8 cellular contexts compared by ENCODE assay signal in genomic region chr5:134003064-134003956, GRCh38. TPM values are rescaled to one million over a fixed set of nuclear protein-coding genes. Genes with fewer than 3 reads are reported as not detected.
DNase-seq lines count a peak whose midpoint lies in the region; ATAC-seq, FAIRE-seq and TF ChIP-seq lines count a peak whose summit lies in the region.

No MANE protein-coding gene starts in this region.

- TF ChIP-seq CTCF in HFF-Myc (IDR thresholded peaks at IDR 0.05; ENCODE audit: low read depth, low read length, missing control alignments) (no peak), WTC11 (IDR thresholded peaks at IDR 0.05) (no peak), endothelial cell of umbilical vein (IDR thresholded peaks at IDR 0.05; ENCODE audit: extremely low read depth in 1 of 2, insufficient read depth in 1 of 2, low read depth in 1 of 2, low read length in 2 of 2) (no peak), ovary (IDR thresholded peaks at IDR 0.05) (no peak)

- peak overlapping the region; percentile 95 for H3K9ac ChIP-seq in endothelial cell of umbilical vein (replicated peaks; ENCODE audit: extremely low read depth, insufficient read depth, low read length)

- peak overlapping the region; percentile 96 to 99 (median 98) for H3K27ac Mint-ChIP-seq in CD4-positive, alpha-beta memory T cell
- H3K27ac Mint-ChIP-seq in WTC11, result peak overlapping the region; percentile 84

- POLR2A ChIA-PET in CD4-positive, alpha-beta memory T cell (lab: Charles Lee; ENCODE audit: partially characterized antibody), result interaction anchor here (1.0 to 4.8 kb wide), 13 partner anchors 8 to 369 kb away, joined by 3 to 22 read pairs (median 6); partner anchors contain the start of genes C5orf15, PPP2CA and UBE2B
- POLR2A ChIA-PET in WTC11 (lab: Charles Lee), result interaction anchor here (1.1 kb wide), 1 partner anchor 34 kb away, joined by 4 read pairs; no protein-coding TSS in a partner anchor
- POLR2A ChIA-PET in endothelial cell of umbilical vein (lab: Charles Lee), result interaction anchor here (1.1 kb wide), 1 partner anchor 12 kb away, joined by 3 read pairs; no protein-coding TSS in a partner anchor

- peak; percentile 68 for FAIRE-seq in endothelial cell of umbilical vein (lab: Jason Lieb, UNC)

- intact Hi-C loops in CD4-positive, alpha-beta memory T cell (cut with micrococcal nuclease), result loop anchor here (10.0 kb wide), 3 partner anchors 631 to 901 kb away; partner anchors contain the start of genes CAMLG, PCBD2 and SAR1B
- intact Hi-C loops in endothelial cell of umbilical vein (cut with micrococcal nuclease) (no loop called here), ovary (cut with DNase I) (no loop called here)

- H3K36me3 Mint-ChIP-seq in CD4-positive, alpha-beta memory T cell, result peaks cover 0 to 19% of the 10 kb centered on the region in 2 donors
- peaks cover 12% of the 10 kb centered on the region for H3K36me3 Mint-ChIP-seq in WTC11

- peaks cover 55% of the 10 kb centered on the region for H3K4me1 ChIP-seq in CD4-positive, alpha-beta memory T cell (ENCODE audit: insufficient read depth, low read length)
- H3K4me1 ChIP-seq in endothelial cell of umbilical vein (ENCODE audit: control insufficient read depth, extremely low read depth, insufficient read depth, low read length) (peaks cover 21% of the 10 kb centered on the region), ovary (ENCODE audit: insufficient read depth) (peaks cover 16% of the 10 kb centered on the region)

- peak overlapping the region; percentile 92 for H3K4me2 ChIP-seq in endothelial cell of umbilical vein (ENCODE audit: insufficient read depth, low read length)

- H3K27ac ChIP-seq in CD4-positive, alpha-beta memory T cell (ENCODE audit: low read depth, low read length), result peak overlapping the region; percentile 96
- peak overlapping the region; percentile 93 for H3K27ac ChIP-seq in endothelial cell of umbilical vein (ENCODE audit: insufficient read depth, low read depth, low read length)
- H3K27ac ChIP-seq in ovary, result peak overlapping the region; percentile 99 to 100

- H3K4me3 ChIP-seq in CD4-positive, alpha-beta memory T cell (ENCODE audit: low read length in 2 of 2), result peak overlapping the region; percentile 61 to 62
- peak overlapping the region; percentile 56 for H3K4me3 ChIP-seq in HFF-Myc (replicated peaks; ENCODE audit: low read depth, low read length)
- H3K4me3 ChIP-seq in endothelial cell of umbilical vein (replicated peaks in 1 of 3; ENCODE audit: insufficient read depth in 1 of 3, low read depth in 1 of 3, low read length in 3 of 3), result peak overlapping the region; percentile 48 to 95 (median 95)
- peak overlapping the region; percentile 69 for H3K4me3 ChIP-seq in ovary

- no peaks in the 10 kb centered on the region for H3K9me3 ChIP-seq in CD4-positive, alpha-beta memory T cell (ENCODE audit: control insufficient read depth in 1 of 2, low read length in 2 of 2)
- H3K9me3 ChIP-seq in endothelial cell of umbilical vein (replicated peaks; ENCODE audit: control insufficient read depth, insufficient read depth, low read length) (no peaks in the 10 kb centered on the region), ovary (no peaks in the 10 kb centered on the region)

- BruUV-seq in endothelial cell of umbilical vein (replicated peaks; lab: Mats Ljungman, UMichigan), result TSS peak; percentile 46

- ATAC-seq in WTC11, result no peak

- H4K20me1 ChIP-seq in endothelial cell of umbilical vein (replicated peaks; ENCODE audit: control insufficient read depth, extremely low read depth, insufficient read depth, low read length), result no peaks in the 10 kb centered on the region

- H3K4me3 Mint-ChIP-seq in CD4-positive, alpha-beta memory T cell, result peak overlapping the region; percentile 89 to 99 (median 93)
- peak overlapping the region; percentile 90 for H3K4me3 Mint-ChIP-seq in WTC11

- no peaks in the 10 kb centered on the region for H3K27me3 Mint-ChIP-seq in CD4-positive, alpha-beta memory T cell
- no peaks in the 10 kb centered on the region for H3K27me3 Mint-ChIP-seq in WTC11 (ENCODE audit: low read depth)

- no peaks in the 10 kb centered on the region for H3K27me3 ChIP-seq in CD4-positive, alpha-beta memory T cell (ENCODE audit: insufficient read depth, low read length)
- no peaks in the 10 kb centered on the region for H3K27me3 ChIP-seq in endothelial cell of umbilical vein (ENCODE audit: control insufficient read depth in 2 of 2, insufficient read depth in 2 of 2, low read length in 2 of 2)
- no peaks in the 10 kb centered on the region for H3K27me3 ChIP-seq in ovary

- CTCF ChIA-PET in CD4-positive, alpha-beta memory T cell (lab: Charles Lee; ENCODE audit: partially characterized antibody), result interaction anchor here (0.6 to 1.6 kb wide), 2 partner anchors 10 to 23 kb away, joined by 3 to 4 read pairs; no protein-coding TSS in a partner anchor
- CTCF ChIA-PET in WTC11 (lab: Charles Lee) (interaction anchor here (1.0 to 5.4 kb wide), 4 partner anchors 23 to 137 kb away, joined by 3 to 18 read pairs (median 6); partner anchors contain the start of gene TCF7), endothelial cell of umbilical vein (lab: Charles Lee) (interaction anchor here (0.6 to 3.0 kb wide), 6 partner anchors 10 to 36 kb away, joined by 3 to 43 read pairs (median 4); no protein-coding TSS in a partner anchor)

- no peak overlapping the region for H2AFZ ChIP-seq in endothelial cell of umbilical vein (ENCODE audit: low read depth, low read length)

- dilution Hi-C loops in endothelial cell of umbilical vein (cut with MboI; ENCODE audit: extremely low pct_ligation_motif_present, low sequenced_read_pairs), result no loop called here

- 6 to 12% (median 8%) methylated on average over 18 of the region's 18 CpGs for WGBS in ovary, 3 donors

- H3K9me1 ChIP-seq in endothelial cell of umbilical vein (replicated peaks; ENCODE audit: control insufficient read depth, extremely low read depth, insufficient read depth, low read length), result no peaks in the 10 kb centered on the region

- no peak for TF ChIP-seq POLR2A in endothelial cell of umbilical vein (IDR thresholded peaks at IDR 0.05; ENCODE audit: low read depth, low read length)
- no peak for TF ChIP-seq POLR2A in ovary (IDR thresholded peaks at IDR 0.05)

- peaks cover 69% of the 10 kb centered on the region for H3K79me2 ChIP-seq in endothelial cell of umbilical vein (ENCODE audit: control insufficient read depth, insufficient read depth, low read length)

- no peak for TF ChIP-seq EP300 in ovary (IDR thresholded peaks at IDR 0.05)

- DNase-seq in CD4-positive, alpha-beta memory T cell, result peak in 3 of 5 donors; percentile 27 to 72 (median 49)
- DNase-seq in HFF-Myc (ENCODE audit: extremely low read depth, low read depth) (no peak), WTC11 (ENCODE audit: low spot score) (no peak), endothelial cell of umbilical vein (ENCODE audit: low read depth, low spot score) (no peak), ovary (peak in 1 of 5 donors; percentile 25), SW 1271 (lab: John Stamatoyannopoulos, UW) (no peak), cortex of kidney (lab: John Stamatoyannopoulos, UW) (no peak), COR-L47 (lab: John Stamatoyannopoulos, UW) (no peak)

- peaks cover 4% of the 10 kb centered on the region for H3K36me3 ChIP-seq in CD4-positive, alpha-beta memory T cell (ENCODE audit: insufficient read depth, low read length)
- H3K36me3 ChIP-seq in endothelial cell of umbilical vein (ENCODE audit: control insufficient read depth in 2 of 2, extremely low read depth in 1 of 2, insufficient read depth in 2 of 2, low read length in 2 of 2) (peaks cover 0 to 7% of the 10 kb centered on the region in 2 experiments), ovary (no peaks in the 10 kb centered on the region)

- peaks cover 33 to 61% (median 48%) of the 10 kb centered on the region in 4 donors for H3K4me1 Mint-ChIP-seq in CD4-positive, alpha-beta memory T cell
- peaks cover 59% of the 10 kb centered on the region for H3K4me1 Mint-ChIP-seq in WTC11

- H3K9me3 Mint-ChIP-seq in CD4-positive, alpha-beta memory T cell, result no peaks in the 10 kb centered on the region
- no peaks in the 10 kb centered on the region for H3K9me3 Mint-ChIP-seq in WTC11

TF ChIP-seq in endothelial cell of umbilical vein, 7 proteins besides CTCF, POLR2A, EP300 and RAD21:
- no peak for TF ChIP-seq JUN (IDR thresholded peaks at IDR 0.05; ENCODE audit: borderline replicate concordance, insufficient read depth, insufficient read length, low read depth)
- TF ChIP-seq MYC (IDR thresholded peaks at IDR 0.05; ENCODE audit: low read depth, low read length), result peak; percentile 45

RNA-seq across cellular contexts. Expression of gene VDAC1, which starts 1.5 kb away (rescaled TPM):
- 10 to 100 TPM; 45.1 to 46.4 TPM for total RNA-seq in CD4-positive, alpha-beta memory T cell
- 100 to 1,000 TPM; 100 to 103 TPM for polyA plus RNA-seq in CD4-positive, alpha-beta memory T cell
- total RNA-seq in WTC11 (2021) (266 to 274 TPM (median 268 TPM) in 3 replicates), endothelial cell of umbilical vein (247 and 253 TPM in 2 replicates), ovary (10 to 100 TPM; 41.1 to 95.1 (median 89.9) TPM)
- polyA plus RNA-seq in endothelial cell of umbilical vein (82.8 and 116 TPM in 2 replicates), ovary (100 to 1,000 TPM in 1 of 2 donors, 10 to 100 TPM in 1; 50.0 to 171 TPM)
- 186 and 212 TPM in 2 replicates for polyA plus RNA-seq in endothelial cell of umbilical vein (2011; cell fraction: cytosol; rRNA removed)
- polyA plus RNA-seq in endothelial cell of umbilical vein (2011; cell fraction: nucleus; rRNA removed), result 103 and 138 TPM in 2 replicates
- 253 and 326 TPM in 2 replicates for polyA plus RNA-seq in endothelial cell of umbilical vein (2012)
- polyA minus RNA-seq in endothelial cell of umbilical vein, result 75.6 and 82.9 TPM in 2 replicates
- polyA minus RNA-seq in endothelial cell of umbilical vein (2011; cell fraction: cytosol; rRNA and poly(A)+ RNA removed), result 81.1 TPM
- 39.8 and 53.0 TPM in 2 replicates for polyA minus RNA-seq in endothelial cell of umbilical vein (2011; cell fraction: nucleus; rRNA and poly(A)+ RNA removed)

RNA-seq across cellular contexts. Expression of gene C5orf15, which starts 34.9 kb away (rescaled TPM):
- 10 to 100 TPM; 13.3 to 16.0 TPM for total RNA-seq in CD4-positive, alpha-beta memory T cell
- polyA plus RNA-seq in CD4-positive, alpha-beta memory T cell, result 10 to 100 TPM; 28.5 to 28.8 TPM
- total RNA-seq in WTC11 (2021) (29.9 to 32.7 TPM (median 30.3 TPM) in 3 replicates), endothelial cell of umbilical vein (24.8 and 25.3 TPM in 2 replicates), ovary (10 to 100 TPM; 26.9 to 62.2 (median 33.4) TPM)
- polyA plus RNA-seq in endothelial cell of umbilical vein (41.1 and 45.4 TPM in 2 replicates), ovary (100 to 1,000 TPM in 1 of 2 donors, 10 to 100 TPM in 1; 46.0 to 102 TPM)
- 26.6 and 29.2 TPM in 2 replicates for polyA plus RNA-seq in endothelial cell of umbilical vein (2011; cell fraction: cytosol; rRNA removed)
- polyA plus RNA-seq in endothelial cell of umbilical vein (2011; cell fraction: nucleus; rRNA removed), result 16.3 and 24.2 TPM in 2 replicates
- 26.8 and 27.3 TPM in 2 replicates for polyA plus RNA-seq in endothelial cell of umbilical vein (2012)
- polyA minus RNA-seq in endothelial cell of umbilical vein, result 22.9 and 35.3 TPM in 2 replicates
- 26.2 TPM for polyA minus RNA-seq in endothelial cell of umbilical vein (2011; cell fraction: cytosol; rRNA and poly(A)+ RNA removed)
- polyA minus RNA-seq in endothelial cell of umbilical vein (2011; cell fraction: nucleus; rRNA and poly(A)+ RNA removed), result 7.3 and 9.8 TPM in 2 replicates

Comparison
In these comparisons a context has a peak if more than half of its experiments do, and no peak if none do; other contexts are left out.
1. DNase-seq: peak in CD4-positive, alpha-beta memory T cell (3 of 5); none in HFF-Myc (single experiment), WTC11 (single experiment), endothelial cell of umbilical vein (single experiment), SW 1271 (0 of 2), cortex of kidney (single experiment) and COR-L47 (single experiment).
2. Peak in every context shown above with its lines, with median percentiles within 50 percentile points of each other: H3K27ac ChIP-seq and H3K4me3 ChIP-seq.